In the genomic region with DNA sequence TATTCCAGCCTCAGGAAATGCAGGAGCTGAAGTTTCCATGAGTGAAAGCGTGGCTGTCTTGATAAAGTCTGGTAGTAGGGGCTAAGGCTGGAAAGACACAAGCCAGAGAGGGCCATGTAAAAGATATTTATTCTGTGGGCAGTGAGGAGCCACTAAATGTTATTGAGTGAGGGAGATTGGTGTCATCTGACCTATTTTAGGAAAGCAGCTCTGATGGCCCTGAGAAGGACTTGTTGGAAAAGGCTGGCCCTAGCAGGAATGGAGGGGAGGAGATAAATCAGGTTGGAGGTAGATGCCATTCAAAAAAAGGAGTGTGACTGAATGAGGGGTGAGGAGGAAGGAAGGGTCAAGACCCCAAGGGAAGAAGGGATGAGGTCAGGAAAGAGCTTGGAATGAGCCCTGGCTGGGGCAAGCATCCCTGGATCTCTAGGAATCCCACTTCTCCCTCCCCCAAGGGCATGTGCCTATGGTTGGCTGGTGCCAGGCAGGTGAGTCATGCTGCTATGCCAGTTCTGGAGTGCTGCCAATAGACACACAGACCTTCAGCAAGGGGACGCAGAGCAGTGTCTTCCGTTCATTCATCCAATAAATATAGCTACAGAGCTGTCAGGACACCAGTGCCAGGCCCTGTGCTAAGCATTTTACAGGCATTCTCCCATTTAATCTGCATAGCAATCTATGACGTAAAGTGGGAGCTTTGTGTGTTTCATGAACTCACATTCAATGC, we compare ENCODE assay signal across 10 cellular contexts. TPM values are rescaled to one million over a fixed set of nuclear protein-coding genes. Genes with fewer than 3 reads are reported as not detected.
DNase-seq lines count a peak whose midpoint lies in the region; ATAC-seq and TF ChIP-seq lines count a peak whose summit lies in the region.
"Had no signal": no experiment of that assay in that cellular context is flagged by ENCODE, and none has a peak within 500 bp of the region (broad histone marks: within the 10 kb centered on the region; RNA-seq: fewer than 3 reads in every experiment).

No MANE protein-coding gene starts in this region.

- TF ChIP-seq POLR2A in stomach (IDR thresholded peaks at IDR 0.05) = no peak

- H3K27me3 ChIP-seq in stomach = peaks cover 0 to 14% (median 0%) of the 10 kb centered on the region in 3 donors
- H3K27me3 ChIP-seq: ovary had no signal

- peaks cover 8 to 21% (median 17%) of the 10 kb centered on the region in 4 donors for H3K36me3 ChIP-seq in stomach
- H3K36me3 ChIP-seq: ovary had no signal

- H3K27me3 Mint-ChIP-seq in activated T-cell treated with anti-CD3 and anti-CD28 coated beads, Interleukin-2, amount 50 U/mL, for 24 hours = no peaks in the 10 kb centered on the region
- H3K27me3 Mint-ChIP-seq in activated T-cell treated with anti-CD3 and anti-CD28 coated beads, Interleukin-2, amount 50 U/mL, for 72 hours (ENCODE audit: low read depth) = no peaks in the 10 kb centered on the region

- DNase-seq in activated T-cell treated with anti-CD3 and anti-CD28 coated beads, Interleukin-2, amount 50 U/mL, for 24 hours = peak; percentile 22
- DNase-seq in activated T-cell treated with anti-CD3 and anti-CD28 coated beads, Interleukin-2, amount 50 U/mL, for 72 hours = no peak
- peak; percentile 93 for DNase-seq in T1000 (lab: John Stamatoyannopoulos, UW)
- DNase-seq in left cardiac atrium = peak; percentile 70
- DNase-seq in stomach = peak; percentile 74
- DNase-seq in activated T-cell treated with anti-CD3 and anti-CD28 coated beads for 4 hours = no peak
- DNase-seq: CD4-positive, CD25-positive, alpha-beta regulatory T cell had no signal

- H3K4me1 Mint-ChIP-seq in activated T-cell treated with anti-CD3 and anti-CD28 coated beads, Interleukin-2, amount 50 U/mL, for 24 hours (ENCODE audit: low read depth) = no peaks in the 10 kb centered on the region
- H3K4me1 Mint-ChIP-seq in activated T-cell treated with anti-CD3 and anti-CD28 coated beads, Interleukin-2, amount 50 U/mL, for 72 hours (ENCODE audit: low read depth) = peaks cover 23% of the 10 kb centered on the region
- H3K4me1 Mint-ChIP-seq: CD4-positive, CD25-positive, alpha-beta regulatory T cell had no signal

- peak overlapping the region in 1 of 5 donors; percentile 27 for H3K27ac ChIP-seq in stomach
- H3K27ac ChIP-seq: ovary had no signal

- no peak for TF ChIP-seq CTCF in stomach (IDR thresholded peaks at IDR 0.05)

- no peak overlapping the region for H3K4me3 Mint-ChIP-seq in activated T-cell treated with anti-CD3 and anti-CD28 coated beads, Interleukin-2, amount 50 U/mL, for 24 hours
- no peak overlapping the region for H3K4me3 Mint-ChIP-seq in activated T-cell treated with anti-CD3 and anti-CD28 coated beads, Interleukin-2, amount 50 U/mL, for 72 hours
- H3K4me3 Mint-ChIP-seq: CD4-positive, CD25-positive, alpha-beta regulatory T cell had no signal

- no peak for TF ChIP-seq EP300 in stomach (IDR thresholded peaks at IDR 0.05)

- no peak overlapping the region for H3K4me3 ChIP-seq in stomach
- H3K4me3 ChIP-seq: ovary had no signal

- WGBS in stomach, 5 donors = 45 to 71% (median 50%) methylated on average over 2 to 4 of the region's 4 CpGs

- no peaks in the 10 kb centered on the region for H3K9me3 ChIP-seq in stomach
- H3K9me3 ChIP-seq: ovary had no signal

- no peaks in the 10 kb centered on the region for H3K36me3 Mint-ChIP-seq in activated T-cell treated with anti-CD3 and anti-CD28 coated beads, Interleukin-2, amount 50 U/mL, for 24 hours (ENCODE audit: low read depth)
- H3K36me3 Mint-ChIP-seq in activated T-cell treated with anti-CD3 and anti-CD28 coated beads, Interleukin-2, amount 50 U/mL, for 72 hours (ENCODE audit: insufficient read depth in 2 of 2) = no peaks in the 10 kb centered on the region

- no peaks in the 10 kb centered on the region for H3K9me3 Mint-ChIP-seq in activated T-cell treated with anti-CD3 and anti-CD28 coated beads, Interleukin-2, amount 50 U/mL, for 24 hours
- no peaks in the 10 kb centered on the region for H3K9me3 Mint-ChIP-seq in activated T-cell treated with anti-CD3 and anti-CD28 coated beads, Interleukin-2, amount 50 U/mL, for 72 hours
- H3K9me3 Mint-ChIP-seq: CD4-positive, CD25-positive, alpha-beta regulatory T cell had no signal

- peaks cover 15 to 31% (median 20%) of the 10 kb centered on the region in 4 donors for H3K4me1 ChIP-seq in stomach

- intact Hi-C loops in left cardiac atrium (cut with DNase I) = loop anchor here in 1 of 2 donors (5.0 kb wide), 1 partner anchor 38 kb away; no protein-coding TSS in a partner anchor
- intact Hi-C loops in stomach (cut with DNase I; ENCODE audit: low total_unique reads) = no loop called here

- ATAC-seq in activated T-cell treated with anti-CD3 and anti-CD28 coated beads, Interleukin-2, amount 50 U/mL, for 72 hours (replicated peaks in 1 of 2) = no peak
- peak; percentile 48 to 78 for ATAC-seq in left cardiac atrium
- no peak for ATAC-seq in GM18909 (IDR thresholded peaks at IDR 0.05; ENCODE audit: poor library complexity, unreplicated experiment)
- ATAC-seq in HG03457 (IDR thresholded peaks at IDR 0.05; ENCODE audit: unreplicated experiment) = no peak

- H3K27ac Mint-ChIP-seq in activated T-cell treated with anti-CD3 and anti-CD28 coated beads, Interleukin-2, amount 50 U/mL, for 24 hours = no peak overlapping the region
- no peak overlapping the region for H3K27ac Mint-ChIP-seq in activated T-cell treated with anti-CD3 and anti-CD28 coated beads, Interleukin-2, amount 50 U/mL, for 72 hours
- H3K27ac Mint-ChIP-seq: CD4-positive, CD25-positive, alpha-beta regulatory T cell had no signal

RNA-seq across cellular contexts. Expression of a gene that starts 2.0 kb away (rescaled TPM):
- not detected for total RNA-seq in activated T-cell treated with anti-CD3 and anti-CD28 coated beads, Interleukin-2, amount 50 U/mL, for 72 hours
- total RNA-seq in left cardiac atrium = 10 to 100 TPM; 11.8 to 54.6 TPM
- not detected for total RNA-seq in stomach
- 1 to 10 TPM in 1 of 3 donors, under 1 TPM in 2; 0.25 to 9.9 (median 0.68) TPM for polyA plus RNA-seq in stomach
- total RNA-seq: CD4-positive, CD25-positive, alpha-beta regulatory T cell had no signal
- polyA plus RNA-seq: CD4-positive, CD25-positive, alpha-beta regulatory T cell had no signal

RNA-seq across cellular contexts. Expression of a gene that starts 9.7 kb away (rescaled TPM):
- total RNA-seq in activated T-cell treated with anti-CD3 and anti-CD28 coated beads, Interleukin-2, amount 50 U/mL, for 72 hours = not detected
- total RNA-seq in left cardiac atrium = 10 to 100 TPM in 1 of 2 donors, 1 to 10 TPM in 1; 7.7 to 13.2 TPM
- not detected for total RNA-seq in stomach
- polyA plus RNA-seq in stomach = under 1 TPM in 1 of 3 donors, not detected in 2; 0.38 TPM
- total RNA-seq: CD4-positive, CD25-positive, alpha-beta regulatory T cell had no signal
- polyA plus RNA-seq: CD4-positive, CD25-positive, alpha-beta regulatory T cell had no signal

RNA-seq across cellular contexts. Expression of a gene that starts 15.0 kb away (rescaled TPM):
- total RNA-seq in activated T-cell treated with anti-CD3 and anti-CD28 coated beads, Interleukin-2, amount 50 U/mL, for 72 hours = not detected
- under 1 TPM in 1 of 2 donors, not detected in 1; 0.35 TPM for total RNA-seq in left cardiac atrium
- not detected for total RNA-seq in stomach
- not detected for polyA plus RNA-seq in stomach
- total RNA-seq: CD4-positive, CD25-positive, alpha-beta regulatory T cell had no signal
- polyA plus RNA-seq: CD4-positive, CD25-positive, alpha-beta regulatory T cell; ovary had no signal

RNA-seq across cellular contexts. Expression of a gene that starts 58.8 kb away (rescaled TPM):
- total RNA-seq in activated T-cell treated with anti-CD3 and anti-CD28 coated beads, Interleukin-2, amount 50 U/mL, for 72 hours = 1 to 10 TPM; 4.4 to 7.6 TPM
- 1 to 10 TPM; 7.0 to 8.3 TPM for total RNA-seq in left cardiac atrium
- total RNA-seq in stomach = 10 to 100 TPM in 1 of 5 donors, 1 to 10 TPM in 1, not detected in 3; 5.5 to 19.8 TPM
- polyA plus RNA-seq in stomach = 10 to 100 TPM in 1 of 3 donors, 1 to 10 TPM in 2; 4.3 to 12.4 (median 6.8) TPM

Comparison
In these comparisons a context has a peak if more than half of its experiments do, and no peak if none do; other contexts are left out.
1. DNase-seq: peak in activated T-cell treated with anti-CD3 and anti-CD28 coated beads, Interleukin-2, amount 50 U/mL, for 24 hours (single experiment), T1000 (single experiment), left cardiac atrium (single experiment) and stomach (single experiment); none in activated T-cell treated with anti-CD3 and anti-CD28 coated beads, Interleukin-2, amount 50 U/mL, for 72 hours (0 of 2) and activated T-cell treated with anti-CD3 and anti-CD28 coated beads for 4 hours (single experiment).
2. ATAC-seq: peak in left cardiac atrium (2 of 2); none in activated T-cell treated with anti-CD3 and anti-CD28 coated beads, Interleukin-2, amount 50 U/mL, for 72 hours (0 of 2), GM18909 (single experiment) and HG03457 (single experiment).
3. RNA of a gene that starts 2.0 kb away (total RNA-seq): 11.8 to 54.6 TPM in left cardiac atrium; not detected in activated T-cell treated with anti-CD3 and anti-CD28 coated beads, Interleukin-2, amount 50 U/mL, for 72 hours and not detected in stomach; every median in the first group is over 10 times any median in the second.
4. RNA of a gene that starts 9.7 kb away (total RNA-seq): 7.7 to 13.2 TPM in left cardiac atrium; not detected in activated T-cell treated with anti-CD3 and anti-CD28 coated beads, Interleukin-2, amount 50 U/mL, for 72 hours and not detected in stomach; every median in the first group is over 4 times any median in the second.